ENCODE assay signal across 8 cellular contexts in genomic region chr2:47782557-47783490, GRCh38. TPM values are rescaled to one million over a fixed set of nuclear protein-coding genes. Genes with fewer than 3 reads are reported as not detected.
A peak's percentile ranks its signal among the peaks of the same experiment; 100 is the strongest.
DNase-seq lines count a peak whose midpoint lies in the region; ATAC-seq and TF ChIP-seq lines count a peak whose summit lies in the region.

Gene MSH6, plus strand, starts transcription at chr2:47783145. Its CDS starts 89 bp downstream, at chr2:47783234.

- H3K4me3 ChIP-seq in epithelial cell of esophagus (ENCODE audit: low read length) = peak within 1 kb of the TSS; percentile 75

- no peak for TF ChIP-seq CTCF in epithelial cell of esophagus (IDR thresholded peaks at IDR 0.05; ENCODE audit: insufficient read depth, low read depth, low read length, missing control alignments)

- peak; percentile 84 for ATAC-seq in GM21528 (IDR thresholded peaks at IDR 0.05; ENCODE audit: low FRiP score, unreplicated experiment)

- DNase-seq in DMS 273 treated with DMSO at 0.1 percent for 48 hours (lab: John Stamatoyannopoulos, UW) (peak; percentile 77), HuH-7.5 (ENCODE audit: low spot score) (peak; percentile 89), OCI-M1 (lab: John Stamatoyannopoulos, UW) (peak; percentile 93), activated T-cell treated with anti-CD3 and anti-CD28 coated beads for 4 hours (peak; percentile 82), epithelial cell of esophagus (ENCODE audit: low read depth) (peak; percentile 92), mucosa of gallbladder (ENCODE audit: low spot score) (peak; percentile 87)
- peak; percentile 49 to 74 for DNase-seq in stimulated activated CD8-positive, alpha-beta memory T cell treated with anti-CD3 and anti-CD28 coated beads, Interleukin-4, amount 100 ng/mL, for 4 hours (ENCODE audit: low read depth in 2 of 2, low spot score in 1 of 2)

RNA-seq across cellular contexts. Expression of gene MSH6, which starts in this region (rescaled TPM):
- total RNA-seq in mucosa of gallbladder = 46.3 TPM

Comparison
In these comparisons a context has a peak if more than half of its experiments do, and no peak if none do; other contexts are left out.
1. Peak in every context shown above with its lines: DNase-seq, ATAC-seq and H3K4me3 ChIP-seq.